Comparison of ENCODE assay signal across 1 cellular context in the genomic region with DNA sequence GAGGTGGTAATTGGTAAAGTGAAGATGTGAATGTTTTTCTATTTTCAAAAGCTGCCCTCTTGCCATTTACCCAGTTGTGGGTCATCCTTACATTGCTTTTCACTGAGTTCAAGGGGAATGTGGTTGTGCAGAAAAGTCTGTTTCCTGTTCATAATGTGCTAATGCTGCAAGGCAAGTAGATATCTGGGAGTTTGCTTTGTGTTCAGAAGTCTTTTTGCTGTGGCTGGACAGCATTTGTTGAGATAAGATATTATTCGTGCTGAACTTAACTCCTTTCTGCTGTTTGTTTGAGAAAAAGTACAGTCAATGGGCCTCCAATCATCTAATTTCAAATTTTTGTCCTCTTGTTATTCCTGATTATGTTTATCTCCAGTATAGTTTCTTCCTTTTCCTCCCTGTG.
TF ChIP-seq lines count a peak whose summit lies in the region.

No MANE protein-coding gene starts in this region.

TF ChIP-seq in SK-N-SH treated with all-trans-retinoic acid at 6 μM for 48 hours, 23 proteins besides CTCF, POLR2A, EP300 and RAD21 (continued from another document):
- TF ChIP-seq TOX (CRISPR knock-in tag; IDR thresholded peaks at IDR 0.05; ENCODE audit: borderline replicate concordance) (no peak), BACH2 (CRISPR knock-in tag; IDR thresholded peaks at IDR 0.05; ENCODE audit: borderline replicate concordance) (no peak), RARB (CRISPR knock-in tag; IDR thresholded peaks at IDR 0.05) (no peak)
TF ChIP-seq in SK-N-SH treated with all-trans-retinoic acid at 6 μM for 48 hours: peak in this region for 0.
